ENCODE assay signal across 32 cellular contexts in genomic region chr2:195633974-195634373, GRCh38.
"Had no signal": no experiment of that assay in that cellular context is flagged by ENCODE, and none has a peak within 500 bp of the region (broad histone marks: within the 10 kb centered on the region; RNA-seq: fewer than 3 reads in every experiment).

No MANE protein-coding gene starts in this region.

- H3K27ac ChIP-seq: ascending aorta, cardiac muscle cell, colonic mucosa, dorsolateral prefrontal cortex, gastrocnemius medialis, left lung, lower lobe of right lung, right atrium auricular region, suprapubic skin, tibial artery, upper lobe of right lung, VCaP had no signal

- H3K36me3 Mint-ChIP-seq: activated CD4-positive, alpha-beta memory T cell treated with anti-CD3 and anti-CD28 coated beads for 36 hours; brain had no signal

- H3K4me1 Mint-ChIP-seq: brain had no signal

- H3K4me1 ChIP-seq: ascending aorta, colonic mucosa, gastrocnemius medialis, left lung, lower lobe of right lung, right atrium auricular region, suprapubic skin, tibial artery, upper lobe of right lung had no signal

- ATAC-seq: activated CD4-positive, CD25-positive, alpha-beta regulatory T cell treated with anti-CD3 and anti-CD28 coated beads, Interleukin-2, amount 50 U/mL, for 24 hours; effector memory CD8-positive, alpha-beta T cell; gastrocnemius medialis; left lung; natural killer cell treated with Interleukin-12 subunit alpha and Interleukin-12 subunit beta and Interleukin-15 and Interleukin-18, amount 100 ng/mL, for 72 hours had no signal

- H3K9me3 Mint-ChIP-seq: activated CD4-positive, alpha-beta memory T cell treated with anti-CD3 and anti-CD28 coated beads for 36 hours; activated naive CD4-positive, alpha-beta T cell treated with anti-CD3 and anti-CD28 coated beads for 36 hours; activated T-helper 1 cell treated with anti-CD3 and anti-CD28 coated beads, Interleukin-12 subunit alpha, Interleukin-12 subunit beta, Interleukin-2, Interleukin-4 antibody, amounts not matched to agents 30 ng/mL and 10 ng/mL and 1 ng/mL, durations not matched to agents 14 hours and 24 hours and 36 hours; brain; effector memory CD8-positive, alpha-beta T cell; natural killer cell treated with Interleukin-12 subunit alpha and Interleukin-12 subunit beta and Interleukin-15 and Interleukin-18, amount 100 ng/mL, for 72 hours had no signal

- H3K27me3 Mint-ChIP-seq: activated CD4-positive, alpha-beta memory T cell treated with anti-CD3 and anti-CD28 coated beads for 36 hours; activated naive CD8-positive, alpha-beta T cell treated with anti-CD3 and anti-CD28 coated beads, Interleukin-2, amount 10 ng/mL, durations not matched to agents 7 days and 5 days; brain; effector memory CD8-positive, alpha-beta T cell had no signal

- H3K4me3 ChIP-seq: ascending aorta, cardiac muscle cell, colonic mucosa, dorsolateral prefrontal cortex, gastrocnemius medialis, left lung, lower lobe of right lung, right atrium auricular region, smooth muscle cell, suprapubic skin, tibial artery, upper lobe of right lung had no signal

- H3K27ac Mint-ChIP-seq: activated CD4-positive, alpha-beta memory T cell treated with anti-CD3 and anti-CD28 coated beads for 36 hours; activated naive CD4-positive, alpha-beta T cell treated with anti-CD3 and anti-CD28 coated beads for 36 hours; activated naive CD8-positive, alpha-beta T cell treated with anti-CD3 and anti-CD28 coated beads, Interleukin-2, amount 10 ng/mL, durations not matched to agents 7 days and 5 days; activated T-helper 1 cell treated with anti-CD3 and anti-CD28 coated beads, Interleukin-12 subunit alpha, Interleukin-12 subunit beta, Interleukin-2, Interleukin-4 antibody, amounts not matched to agents 30 ng/mL and 10 ng/mL and 1 ng/mL, durations not matched to agents 14 hours and 24 hours and 36 hours; brain; effector memory CD8-positive, alpha-beta T cell; natural killer cell treated with Interleukin-12 subunit alpha and Interleukin-12 subunit beta and Interleukin-15 and Interleukin-18, amount 100 ng/mL, for 72 hours had no signal

- DNase-seq: activated CD4-positive, alpha-beta memory T cell treated with anti-CD3 and anti-CD28 coated beads for 36 hours; activated CD4-positive, alpha-beta T cell treated with anti-CD3 and anti-CD28 coated beads for 48 hours; activated CD8-positive, alpha-beta memory T cell treated with anti-CD3 and anti-CD28 coated beads, Interleukin-2, amount 50 U/mL, for 4 hours; activated effector memory CD4-positive, alpha-beta T cell treated with anti-CD3 and anti-CD28 coated beads, Interleukin-2, amount 50 U/mL, for 16 hours; activated naive CD4-positive, alpha-beta T cell treated with anti-CD3 and anti-CD28 coated beads for 36 hours; activated naive CD8-positive, alpha-beta T cell treated with anti-CD3 and anti-CD28 coated beads, Interleukin-2, amount 10 ng/mL, durations not matched to agents 7 days and 5 days; activated T-cell treated with anti-CD3 and anti-CD28 coated beads, Interleukin-2, amount 50 U/mL, for 1 hour; cerebellar nuclear complex; colonic mucosa; dorsolateral prefrontal cortex; effector memory CD8-positive, alpha-beta T cell; erythroblast; gastrocnemius medialis; glutamatergic neuron; left lung; lower lobe of right lung; mesendoderm; stimulated activated CD4-positive, alpha-beta T cell treated with anti-CD3 and anti-CD28 coated beads, Interleukin-1b, Interleukin-23, amount 100 ng/mL, for 48 hours; stimulated activated CD4-positive, alpha-beta T cell treated with anti-CD3 and anti-CD28 coated beads, Interleukin-4, amount 100 ng/mL, for 4 hours; stimulated activated CD8-positive, alpha-beta memory T cell treated with anti-CD3 and anti-CD28 coated beads, Interleukin-4, amount 100 ng/mL, for 48 hours; tibial artery; upper lobe of right lung had no signal

- H3K36me3 ChIP-seq: ascending aorta, cardiac muscle cell, colonic mucosa, gastrocnemius medialis, left lung, lower lobe of right lung, right atrium auricular region, suprapubic skin, tibial artery, upper lobe of right lung had no signal

- H3K4me3 Mint-ChIP-seq: activated CD4-positive, alpha-beta memory T cell treated with anti-CD3 and anti-CD28 coated beads for 36 hours; activated naive CD4-positive, alpha-beta T cell treated with anti-CD3 and anti-CD28 coated beads for 36 hours; activated naive CD8-positive, alpha-beta T cell treated with anti-CD3 and anti-CD28 coated beads, Interleukin-2, amount 10 ng/mL, durations not matched to agents 7 days and 5 days; activated T-helper 1 cell treated with anti-CD3 and anti-CD28 coated beads, Interleukin-12 subunit alpha, Interleukin-12 subunit beta, Interleukin-2, Interleukin-4 antibody, amounts not matched to agents 30 ng/mL and 10 ng/mL and 1 ng/mL, durations not matched to agents 14 hours and 24 hours and 36 hours; brain; effector memory CD8-positive, alpha-beta T cell; natural killer cell treated with Interleukin-12 subunit alpha and Interleukin-12 subunit beta and Interleukin-15 and Interleukin-18, amount 100 ng/mL, for 72 hours had no signal

- H3K9me3 ChIP-seq: ascending aorta, colonic mucosa, gastrocnemius medialis, left lung, lower lobe of right lung, right atrium auricular region, suprapubic skin, tibial artery, upper lobe of right lung had no signal

- H3K27me3 ChIP-seq: ascending aorta, cardiac muscle cell, colonic mucosa, dorsolateral prefrontal cortex, gastrocnemius medialis, left lung, right atrium auricular region, suprapubic skin, tibial artery, upper lobe of right lung had no signal
